In genomic region chr6:136547336-136547735, GRCh38 we compare ENCODE assay signal across 1 cellular context.
TF ChIP-seq lines count a peak whose summit lies in the region.

No MANE protein-coding gene starts in this region.

TF ChIP-seq in HEK293, 187 proteins besides CTCF, POLR2A, EP300 and RAD21 (continued from another document):
- TF ChIP-seq, protein P1, sequence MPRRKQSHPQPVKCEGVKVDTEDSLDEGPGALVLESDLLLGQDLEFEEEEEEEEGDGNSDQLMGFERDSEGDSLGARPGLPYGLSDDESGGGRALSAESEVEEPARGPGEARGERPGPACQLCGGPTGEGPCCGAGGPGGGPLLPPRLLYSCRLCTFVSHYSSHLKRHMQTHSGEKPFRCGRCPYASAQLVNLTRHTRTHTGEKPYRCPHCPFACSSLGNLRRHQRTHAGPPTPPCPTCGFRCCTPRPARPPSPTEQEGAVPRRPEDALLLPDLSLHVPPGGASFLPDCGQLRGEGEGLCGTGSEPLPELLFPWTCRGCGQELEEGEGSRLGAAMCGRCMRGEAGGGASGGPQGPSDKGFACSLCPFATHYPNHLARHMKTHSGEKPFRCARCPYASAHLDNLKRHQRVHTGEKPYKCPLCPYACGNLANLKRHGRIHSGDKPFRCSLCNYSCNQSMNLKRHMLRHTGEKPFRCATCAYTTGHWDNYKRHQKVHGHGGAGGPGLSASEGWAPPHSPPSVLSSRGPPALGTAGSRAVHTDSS (tag by site-specific recombination; IDR thresholded peaks at IDR 0.05): 0 out of 2 replicates have a peak, but pooled peaks have one; percentile 9
- no peak for TF ChIP-seq ZIC2 (tag by site-specific recombination; IDR thresholded peaks at IDR 0.05)
- no peak for TF ChIP-seq INSM2 (tag by site-specific recombination; IDR thresholded peaks at IDR 0.05)
- TF ChIP-seq ZNF660 (tag by site-specific recombination; IDR thresholded peaks at IDR 0.05): 0 out of 2 replicates have a peak, but pooled peaks have one; percentile 35
- TF ChIP-seq, protein P2, sequence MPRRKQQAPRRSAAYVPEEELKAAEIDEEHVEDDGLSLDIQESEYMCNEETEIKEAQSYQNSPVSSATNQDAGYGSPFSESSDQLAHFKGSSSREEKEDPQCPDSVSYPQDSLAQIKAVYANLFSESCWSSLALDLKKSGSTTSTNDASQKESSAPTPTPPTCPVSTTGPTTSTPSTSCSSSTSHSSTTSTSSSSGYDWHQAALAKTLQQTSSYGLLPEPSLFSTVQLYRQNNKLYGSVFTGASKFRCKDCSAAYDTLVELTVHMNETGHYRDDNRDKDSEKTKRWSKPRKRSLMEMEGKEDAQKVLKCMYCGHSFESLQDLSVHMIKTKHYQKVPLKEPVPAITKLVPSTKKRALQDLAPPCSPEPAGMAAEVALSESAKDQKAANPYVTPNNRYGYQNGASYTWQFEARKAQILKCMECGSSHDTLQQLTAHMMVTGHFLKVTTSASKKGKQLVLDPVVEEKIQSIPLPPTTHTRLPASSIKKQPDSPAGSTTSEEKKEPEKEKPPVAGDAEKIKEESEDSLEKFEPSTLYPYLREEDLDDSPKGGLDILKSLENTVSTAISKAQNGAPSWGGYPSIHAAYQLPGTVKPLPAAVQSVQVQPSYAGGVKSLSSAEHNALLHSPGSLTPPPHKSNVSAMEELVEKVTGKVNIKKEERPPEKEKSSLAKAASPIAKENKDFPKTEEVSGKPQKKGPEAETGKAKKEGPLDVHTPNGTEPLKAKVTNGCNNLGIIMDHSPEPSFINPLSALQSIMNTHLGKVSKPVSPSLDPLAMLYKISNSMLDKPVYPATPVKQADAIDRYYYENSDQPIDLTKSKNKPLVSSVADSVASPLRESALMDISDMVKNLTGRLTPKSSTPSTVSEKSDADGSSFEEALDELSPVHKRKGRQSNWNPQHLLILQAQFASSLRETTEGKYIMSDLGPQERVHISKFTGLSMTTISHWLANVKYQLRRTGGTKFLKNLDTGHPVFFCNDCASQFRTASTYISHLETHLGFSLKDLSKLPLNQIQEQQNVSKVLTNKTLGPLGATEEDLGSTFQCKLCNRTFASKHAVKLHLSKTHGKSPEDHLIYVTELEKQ (tag by site-specific recombination; IDR thresholded peaks at IDR 0.05; ENCODE audit: borderline replicate concordance): no peak
- TF ChIP-seq BCL6B (tag by site-specific recombination; IDR thresholded peaks at IDR 0.05): no peak
- TF ChIP-seq ZBTB49 (tag by site-specific recombination; IDR thresholded peaks at IDR 0.05; ENCODE audit: low read depth): no peak
- TF ChIP-seq REPIN1 (tag by site-specific recombination; IDR thresholded peaks at IDR 0.05; ENCODE audit: low read depth): no peak
- no peak for TF ChIP-seq ZNF404 (tag by site-specific recombination; IDR thresholded peaks at IDR 0.05)
- TF ChIP-seq ZSCAN16 (tag by site-specific recombination; IDR thresholded peaks at IDR 0.05): no peak
- TF ChIP-seq ZNF138 (tag by site-specific recombination; IDR thresholded peaks at IDR 0.05; ENCODE audit: borderline replicate concordance): no peak
- TF ChIP-seq, protein P3, sequence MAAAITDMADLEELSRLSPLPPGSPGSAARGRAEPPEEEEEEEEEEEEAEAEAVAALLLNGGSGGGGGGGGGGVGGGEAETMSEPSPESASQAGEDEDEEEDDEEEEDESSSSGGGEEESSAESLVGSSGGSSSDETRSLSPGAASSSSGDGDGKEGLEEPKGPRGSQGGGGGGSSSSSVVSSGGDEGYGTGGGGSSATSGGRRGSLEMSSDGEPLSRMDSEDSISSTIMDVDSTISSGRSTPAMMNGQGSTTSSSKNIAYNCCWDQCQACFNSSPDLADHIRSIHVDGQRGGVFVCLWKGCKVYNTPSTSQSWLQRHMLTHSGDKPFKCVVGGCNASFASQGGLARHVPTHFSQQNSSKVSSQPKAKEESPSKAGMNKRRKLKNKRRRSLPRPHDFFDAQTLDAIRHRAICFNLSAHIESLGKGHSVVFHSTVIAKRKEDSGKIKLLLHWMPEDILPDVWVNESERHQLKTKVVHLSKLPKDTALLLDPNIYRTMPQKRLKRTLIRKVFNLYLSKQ (tag by site-specific recombination; IDR thresholded peaks at IDR 0.05; ENCODE audit: borderline replicate concordance): no peak
- TF ChIP-seq, protein P4, sequence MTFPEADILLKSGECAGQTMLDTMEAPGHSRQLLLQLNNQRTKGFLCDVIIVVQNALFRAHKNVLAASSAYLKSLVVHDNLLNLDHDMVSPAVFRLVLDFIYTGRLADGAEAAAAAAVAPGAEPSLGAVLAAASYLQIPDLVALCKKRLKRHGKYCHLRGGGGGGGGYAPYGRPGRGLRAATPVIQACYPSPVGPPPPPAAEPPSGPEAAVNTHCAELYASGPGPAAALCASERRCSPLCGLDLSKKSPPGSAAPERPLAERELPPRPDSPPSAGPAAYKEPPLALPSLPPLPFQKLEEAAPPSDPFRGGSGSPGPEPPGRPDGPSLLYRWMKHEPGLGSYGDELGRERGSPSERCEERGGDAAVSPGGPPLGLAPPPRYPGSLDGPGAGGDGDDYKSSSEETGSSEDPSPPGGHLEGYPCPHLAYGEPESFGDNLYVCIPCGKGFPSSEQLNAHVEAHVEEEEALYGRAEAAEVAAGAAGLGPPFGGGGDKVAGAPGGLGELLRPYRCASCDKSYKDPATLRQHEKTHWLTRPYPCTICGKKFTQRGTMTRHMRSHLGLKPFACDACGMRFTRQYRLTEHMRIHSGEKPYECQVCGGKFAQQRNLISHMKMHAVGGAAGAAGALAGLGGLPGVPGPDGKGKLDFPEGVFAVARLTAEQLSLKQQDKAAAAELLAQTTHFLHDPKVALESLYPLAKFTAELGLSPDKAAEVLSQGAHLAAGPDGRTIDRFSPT (tag by site-specific recombination; IDR thresholded peaks at IDR 0.05): no peak
- TF ChIP-seq ZNF2 (tag by site-specific recombination; IDR thresholded peaks at IDR 0.05): 0 out of 2 replicates have a peak, but pooled peaks have one; percentile 46
- TF ChIP-seq ZNF654 (tag by site-specific recombination; IDR thresholded peaks at IDR 0.05; ENCODE audit: low read depth): peak; percentile 82
- no peak for TF ChIP-seq ZNF596 (tag by site-specific recombination; IDR thresholded peaks at IDR 0.05)
- no peak for TF ChIP-seq ZNF280C (tag by site-specific recombination; IDR thresholded peaks at IDR 0.05)
- no peak for TF ChIP-seq ZNF155 (tag by site-specific recombination; IDR thresholded peaks at IDR 0.05)
- no peak for TF ChIP-seq ZNF416 (tag by site-specific recombination; IDR thresholded peaks at IDR 0.05)
